In the genomic region with DNA sequence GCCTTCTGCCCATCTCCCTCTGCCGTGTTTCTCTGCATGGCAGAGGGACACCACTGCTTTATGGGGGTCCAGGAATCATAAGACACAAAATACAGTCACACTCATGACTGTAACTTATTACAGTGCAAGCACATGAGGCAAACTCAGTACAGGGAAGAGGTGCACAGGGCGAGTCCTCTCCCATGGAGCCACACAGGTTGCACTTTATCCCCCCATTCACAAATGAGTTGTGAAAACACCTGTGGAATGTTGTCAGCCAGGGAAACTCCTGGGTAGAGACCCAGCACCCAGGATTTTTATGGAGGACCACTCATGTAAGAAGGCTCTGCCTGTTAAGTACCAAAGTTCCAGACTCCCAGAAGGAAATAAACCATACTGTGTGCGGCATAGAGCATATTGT, we compare ENCODE assay signal across 16 cellular contexts.
"Had no signal": no experiment of that assay in that cellular context is flagged by ENCODE, and none has a peak within 500 bp of the region (broad histone marks: within the 10 kb centered on the region; RNA-seq: fewer than 3 reads in every experiment).

No MANE protein-coding gene starts in this region.

- H3K9me3 Mint-ChIP-seq: nephron had no signal

- H3K4me3 Mint-ChIP-seq: nephron had no signal

- H3K27ac ChIP-seq: coronary artery, heart left ventricle, pancreas, prostate gland, stomach, thoracic aorta, transverse colon had no signal

- ATAC-seq: heart left ventricle, pancreas, sciatic nerve had no signal

- H3K36me3 ChIP-seq: pancreas, prostate gland, thoracic aorta, transverse colon had no signal

- H3K4me3 ChIP-seq: coronary artery, dorsolateral prefrontal cortex, heart left ventricle, pancreas, prostate gland, stomach, thoracic aorta, transverse colon had no signal

- H3K4me1 ChIP-seq: pancreas had no signal

- H3K9me3 ChIP-seq: heart left ventricle, pancreas, prostate gland, stomach, thoracic aorta, transverse colon had no signal

- DNase-seq: dorsolateral prefrontal cortex; effector CD8-positive, alpha-beta T cell; heart left ventricle; hippocampal formation; occipital lobe; pancreas; stimulated activated CD4-positive, alpha-beta T cell treated with anti-CD3 and anti-CD28 coated beads, Interleukin-2, amount 100 ng/mL, for 24 hours; stimulated activated naive CD4-positive, alpha-beta T cell; stomach; substantia nigra; transverse colon had no signal

- H3K27me3 ChIP-seq: dorsolateral prefrontal cortex, heart left ventricle, pancreas, stomach, transverse colon had no signal
